In genomic region chr10:33270971-33271370, GRCh38 we compare ENCODE assay signal across 18 cellular contexts.
DNase-seq lines count a peak whose midpoint lies in the region; ATAC-seq, FAIRE-seq and TF ChIP-seq lines count a peak whose summit lies in the region.
"Had no signal": no experiment of that assay in that cellular context is flagged by ENCODE, and none has a peak within 500 bp of the region (broad histone marks: within the 10 kb centered on the region; RNA-seq: fewer than 3 reads in every experiment).

No MANE protein-coding gene starts in this region.

- H3K27me3 ChIP-seq in GM23248 (replicated peaks; ENCODE audit: insufficient read depth) (no peaks in the 10 kb centered on the region), esophagus muscularis mucosa (no peaks in the 10 kb centered on the region), neural progenitor cell (no peaks in the 10 kb centered on the region)
- no peaks in the 10 kb centered on the region for H3K27me3 ChIP-seq in effector memory CD4-positive, alpha-beta T cell (replicated peaks; ENCODE audit: control insufficient read depth, insufficient read depth, low read length, poor library complexity, severe bottlenecking)

- no peak for TF ChIP-seq POLR2A in esophagus muscularis mucosa (IDR thresholded peaks at IDR 0.05; ENCODE audit: low read depth)
- TF ChIP-seq POLR2A in GM12891 (IDR thresholded peaks at IDR 0.05; ENCODE audit: low read depth, low read length): no peak

- TF ChIP-seq CTCF in esophagus muscularis mucosa (IDR thresholded peaks at IDR 0.05): no peak
- no peak for TF ChIP-seq CTCF in neural progenitor cell (IDR thresholded peaks at IDR 0.05)

- 94 to 100% methylated on average over 1 of the region's 1 CpG for WGBS in GM23248 (ENCODE audit: low coverage in 1 of 2, low lambda C conversion rate in 2 of 2, missing lambda C conversion rate in 2 of 2), 2 experiments
- 88% methylated on average over 1 of the region's 1 CpG for WGBS in esophagus muscularis mucosa

- H3K27me3 Mint-ChIP-seq in neural progenitor cell (ENCODE audit: insufficient read depth, low read depth): no peaks in the 10 kb centered on the region

- peaks cover 93% of the 10 kb centered on the region for H3K79me2 ChIP-seq in GM23248 (ENCODE audit: insufficient read depth)
- no peaks in the 10 kb centered on the region for H3K79me2 ChIP-seq in neural progenitor cell (ENCODE audit: low read depth)

- no peak overlapping the region for H3K4me3 Mint-ChIP-seq in neural progenitor cell
- H3K4me3 Mint-ChIP-seq: CD4-positive, CD25-positive, alpha-beta regulatory T cell had no signal

- H4K20me1 ChIP-seq in GM23248 (ENCODE audit: insufficient read depth): no peaks in the 10 kb centered on the region
- no peaks in the 10 kb centered on the region for H4K20me1 ChIP-seq in neural progenitor cell (ENCODE audit: low read depth)

- no peak overlapping the region for H2AFZ ChIP-seq in GM23248
- no peak overlapping the region for H2AFZ ChIP-seq in neural progenitor cell (replicated peaks)

- ATAC-seq in GM18867 (IDR thresholded peaks at IDR 0.05; ENCODE audit: unreplicated experiment): no peak
- ATAC-seq: HCT116 had no signal

- H3K36me3 ChIP-seq in GM23248 (ENCODE audit: low read depth) (peaks cover 33% of the 10 kb centered on the region), esophagus muscularis mucosa (peaks cover 0 to 34% (median 18%) of the 10 kb centered on the region in 4 donors), neural progenitor cell (no peaks in the 10 kb centered on the region)
- no peaks in the 10 kb centered on the region for H3K36me3 ChIP-seq in effector memory CD4-positive, alpha-beta T cell (ENCODE audit: control insufficient read depth, insufficient read depth, low read length)

- no peak overlapping the region for H3K4me3 ChIP-seq in GM23248
- no peak overlapping the region for H3K4me3 ChIP-seq in esophagus muscularis mucosa
- H3K4me3 ChIP-seq in neural progenitor cell: no peak overlapping the region
- no peak overlapping the region for H3K4me3 ChIP-seq in effector memory CD4-positive, alpha-beta T cell (ENCODE audit: insufficient read depth, low read depth, low read length, poor library complexity, severe bottlenecking)

- H3K9ac ChIP-seq in GM23248 (no peak overlapping the region), neural progenitor cell (no peak overlapping the region)

- in situ Hi-C loops in GM23248 (cut with MboI): no loop called here
- in situ Hi-C loops in SK-MEL-5 (cut with HindIII; ENCODE audit: low pct_unique_long_range_greater_than_20kb, low sequenced_read_pairs): no loop called here

- no peak for TF ChIP-seq EP300 in esophagus muscularis mucosa (IDR thresholded peaks at IDR 0.05)

- H3K9me3 Mint-ChIP-seq in neural progenitor cell: no peaks in the 10 kb centered on the region

- H3K4me1 Mint-ChIP-seq in neural progenitor cell: peaks cover 50% of the 10 kb centered on the region

- H3K4me2 ChIP-seq in GM23248 (ENCODE audit: unreplicated experiment) (no peak overlapping the region), neural progenitor cell (no peak overlapping the region)

- peaks cover 37% of the 10 kb centered on the region for H3K4me1 ChIP-seq in GM23248 (ENCODE audit: insufficient read depth)
- peaks cover 45 to 54% (median 49%) of the 10 kb centered on the region in 4 donors for H3K4me1 ChIP-seq in esophagus muscularis mucosa
- H3K4me1 ChIP-seq in neural progenitor cell: peaks cover 36% of the 10 kb centered on the region
- no peaks in the 10 kb centered on the region for H3K4me1 ChIP-seq in effector memory CD4-positive, alpha-beta T cell (ENCODE audit: control insufficient read depth, insufficient read depth, low read length, poor library complexity, severe bottlenecking)

- DNase-seq in GM23248: no peak
- DNase-seq in SK-MEL-5 (ENCODE audit: low read depth, low spot score): peak; percentile 54
- no peak for DNase-seq in esophagus muscularis mucosa (ENCODE audit: extremely low spot score)
- no peak for DNase-seq in neural progenitor cell (ENCODE audit: low spot score)
- no peak for DNase-seq in effector memory CD4-positive, alpha-beta T cell
- DNase-seq in GM12891 (ENCODE audit: insufficient read length, low spot score): no peak
- no peak for DNase-seq in T-helper 1 cell
- DNase-seq: ACHN; CD4-positive, CD25-positive, alpha-beta regulatory T cell; DMS53; NCI-H1436 treated with DMSO at 0.1 percent for 48 hours; NCI-H2081 treated with DMSO at 0.1 percent for 48 hours; NCI-H2227 treated with DMSO at 0.1 percent for 48 hours; NCI-H526; OCI-M1 had no signal

- peak overlapping the region; percentile 58 for H3K27ac Mint-ChIP-seq in neural progenitor cell
- H3K27ac Mint-ChIP-seq: CD4-positive, CD25-positive, alpha-beta regulatory T cell had no signal

- intact Hi-C loops in esophagus muscularis mucosa (cut with DNase I): no loop called here

- no peak for FAIRE-seq in GM12891 (lab: Jason Lieb, UNC)
- FAIRE-seq: GM18507 had no signal

- no peaks in the 10 kb centered on the region for H3K9me2 ChIP-seq in GM23248 (ENCODE audit: insufficient read depth)

- H3F3A ChIP-seq in GM23248 (ENCODE audit: insufficient read depth) (peaks cover 66% of the 10 kb centered on the region), neural progenitor cell (ENCODE audit: low read depth) (peaks cover 10% of the 10 kb centered on the region)

- H3K9me3 ChIP-seq in GM23248 (ENCODE audit: low read depth) (no peaks in the 10 kb centered on the region), esophagus muscularis mucosa (no peaks in the 10 kb centered on the region), neural progenitor cell (ENCODE audit: low read depth) (no peaks in the 10 kb centered on the region)
- no peaks in the 10 kb centered on the region for H3K9me3 ChIP-seq in effector memory CD4-positive, alpha-beta T cell (ENCODE audit: control insufficient read depth, low read length)

- peak overlapping the region; percentile 99 for H3K27ac ChIP-seq in GM23248
- peak overlapping the region; percentile 1 to 90 (median 85) for H3K27ac ChIP-seq in esophagus muscularis mucosa (replicated peaks in 1 of 4)
- H3K27ac ChIP-seq in neural progenitor cell: no peak overlapping the region
- H3K27ac ChIP-seq in effector memory CD4-positive, alpha-beta T cell (ENCODE audit: insufficient read depth, low read length, poor library complexity, severe bottlenecking): no peak overlapping the region

- H3K36me3 Mint-ChIP-seq in neural progenitor cell: peaks cover 19% of the 10 kb centered on the region
- H3K36me3 Mint-ChIP-seq: CD4-positive, CD25-positive, alpha-beta regulatory T cell had no signal

TF ChIP-seq in GM12891, 5 proteins besides CTCF, POLR2A, EP300 and RAD21:
- no peak for TF ChIP-seq TAF1 (IDR thresholded peaks at IDR 0.05; ENCODE audit: low read depth, low read length)
- no peak for TF ChIP-seq SPI1 (IDR thresholded peaks at IDR 0.05; ENCODE audit: low read depth, low read length)
- no peak for TF ChIP-seq PAX5 (IDR thresholded peaks at IDR 0.05; ENCODE audit: insufficient read depth, low read length, severe bottlenecking)
- no peak for TF ChIP-seq POU2F2 (IDR thresholded peaks at IDR 0.05; ENCODE audit: low read depth, low read length)
- TF ChIP-seq POLR2AphosphoS5 (IDR thresholded peaks at IDR 0.05; ENCODE audit: low read depth, low read length): no peak
TF ChIP-seq in GM12891: peak in this region for 0.

Comparison
In these comparisons a context has a peak if more than half of its experiments do, and no peak if none do; other contexts are left out.
1. H3K27ac ChIP-seq: peak in GM23248 (single experiment) and esophagus muscularis mucosa (4 of 4); none in neural progenitor cell (single experiment) and effector memory CD4-positive, alpha-beta T cell (single experiment).